1 cellular context compared by ENCODE assay signal in genomic region chr5:133925866-133926488, GRCh38.
TF ChIP-seq lines count a peak whose summit lies in the region.

No MANE protein-coding gene starts in this region.

TF ChIP-seq in HepG2, 621 proteins besides CTCF, POLR2A, EP300 and RAD21:
- TF ChIP-seq ZNF264 (CRISPR knock-in tag; IDR thresholded peaks at IDR 0.05) (0 out of 2 replicates have a peak, but pooled peaks have one; percentile 58), TEF (CRISPR knock-in tag; IDR thresholded peaks at IDR 0.05) (no peak), MTF2 (CRISPR knock-in tag; IDR thresholded peaks at IDR 0.05; ENCODE audit: borderline replicate concordance) (no peak), NFYB (CRISPR knock-in tag; IDR thresholded peaks at IDR 0.05) (no peak), EZH2 (conservative IDR thresholded peaks at IDR 0.05; ENCODE audit: low read depth, low read length) (no peak)
- TF ChIP-seq, protein P1, sequence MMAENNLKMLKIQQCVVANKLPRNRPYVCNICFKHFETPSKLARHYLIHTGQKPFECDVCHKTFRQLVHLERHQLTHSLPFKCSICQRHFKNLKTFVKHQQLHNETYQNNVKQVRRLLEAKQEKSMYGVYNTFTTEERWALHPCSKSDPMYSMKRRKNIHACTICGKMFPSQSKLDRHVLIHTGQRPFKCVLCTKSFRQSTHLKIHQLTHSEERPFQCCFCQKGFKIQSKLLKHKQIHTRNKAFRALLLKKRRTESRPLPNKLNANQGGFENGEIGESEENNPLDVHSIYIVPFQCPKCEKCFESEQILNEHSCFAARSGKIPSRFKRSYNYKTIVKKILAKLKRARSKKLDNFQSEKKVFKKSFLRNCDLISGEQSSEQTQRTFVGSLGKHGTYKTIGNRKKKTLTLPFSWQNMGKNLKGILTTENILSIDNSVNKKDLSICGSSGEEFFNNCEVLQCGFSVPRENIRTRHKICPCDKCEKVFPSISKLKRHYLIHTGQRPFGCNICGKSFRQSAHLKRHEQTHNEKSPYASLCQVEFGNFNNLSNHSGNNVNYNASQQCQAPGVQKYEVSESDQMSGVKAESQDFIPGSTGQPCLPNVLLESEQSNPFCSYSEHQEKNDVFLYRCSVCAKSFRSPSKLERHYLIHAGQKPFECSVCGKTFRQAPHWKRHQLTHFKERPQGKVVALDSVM (CRISPR knock-in tag; IDR thresholded peaks at IDR 0.05), result peak; percentile 55; the same call in 1 of the 2 replicates
- TF ChIP-seq, protein P2, sequence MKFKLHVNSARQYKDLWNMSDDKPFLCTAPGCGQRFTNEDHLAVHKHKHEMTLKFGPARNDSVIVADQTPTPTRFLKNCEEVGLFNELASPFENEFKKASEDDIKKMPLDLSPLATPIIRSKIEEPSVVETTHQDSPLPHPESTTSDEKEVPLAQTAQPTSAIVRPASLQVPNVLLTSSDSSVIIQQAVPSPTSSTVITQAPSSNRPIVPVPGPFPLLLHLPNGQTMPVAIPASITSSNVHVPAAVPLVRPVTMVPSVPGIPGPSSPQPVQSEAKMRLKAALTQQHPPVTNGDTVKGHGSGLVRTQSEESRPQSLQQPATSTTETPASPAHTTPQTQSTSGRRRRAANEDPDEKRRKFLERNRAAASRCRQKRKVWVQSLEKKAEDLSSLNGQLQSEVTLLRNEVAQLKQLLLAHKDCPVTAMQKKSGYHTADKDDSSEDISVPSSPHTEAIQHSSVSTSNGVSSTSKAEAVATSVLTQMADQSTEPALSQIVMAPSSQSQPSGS (CRISPR knock-in tag; IDR thresholded peaks at IDR 0.05), result no peak
